Comparison of ENCODE assay signal across 7 cellular contexts in the genomic region with DNA sequence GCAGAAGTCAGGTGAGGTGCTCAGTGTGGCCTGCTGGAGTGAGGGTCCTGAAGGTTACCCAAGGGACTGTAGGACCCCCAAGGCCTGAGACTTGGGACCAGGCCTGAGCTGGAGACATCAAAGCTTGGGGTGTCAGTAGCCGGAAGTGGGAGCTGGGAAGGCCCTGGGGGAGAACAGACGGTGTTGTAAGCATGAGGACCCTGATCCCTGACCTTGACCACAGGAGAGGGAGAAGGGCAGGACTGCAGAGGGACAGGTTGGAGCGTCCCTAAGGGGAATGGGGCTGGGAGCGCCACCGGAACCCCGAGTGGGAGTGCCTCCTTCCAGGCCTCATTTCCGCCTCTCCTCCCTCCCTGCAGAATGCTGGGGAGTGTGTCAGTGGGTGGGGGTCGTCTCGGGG. TPM values are rescaled to one million over a fixed set of nuclear protein-coding genes. Genes with fewer than 3 reads are reported as not detected.
DNase-seq lines count a peak whose midpoint lies in the region; ATAC-seq and TF ChIP-seq lines count a peak whose summit lies in the region.

No MANE protein-coding gene starts in this region.

- 90% methylated on average over 7 of the region's 9 CpGs for WGBS in hepatocyte (ENCODE audit: low lambda C conversion rate, missing lambda C conversion rate)

- no peaks in the 10 kb centered on the region for H3K9me2 ChIP-seq in hepatocyte (replicated peaks; ENCODE audit: insufficient read depth)

- H3K9me3 ChIP-seq in hepatocyte (ENCODE audit: low read depth), result no peaks in the 10 kb centered on the region

- H3K4me3 ChIP-seq in HFF-Myc (replicated peaks; ENCODE audit: low read depth, low read length) (peak overlapping the region; percentile 94), hepatocyte (no peak overlapping the region)

- no peak for TF ChIP-seq CTCF in HFF-Myc (IDR thresholded peaks at IDR 0.05; ENCODE audit: low read depth, low read length, missing control alignments)
- TF ChIP-seq CTCF in activated B cell treated with CpG ODN at 0.5 μM for 24 hours (IDR thresholded peaks at IDR 0.05), result no peak
- no peak for TF ChIP-seq CTCF in hepatocyte (IDR thresholded peaks at IDR 0.05; ENCODE audit: poor library complexity)

- H3K27ac ChIP-seq in hepatocyte, result peak overlapping the region; percentile 69

- DNase-seq in HFF-Myc (ENCODE audit: extremely low read depth, low read depth), result no peak
- no peak for DNase-seq in activated B cell treated with CpG ODN at 0.5 μM for 24 hours
- DNase-seq in hepatocyte (ENCODE audit: low spot score), result no peak
- no peak for DNase-seq in cerebellar nuclear complex (lab: John Stamatoyannopoulos, UW)
- DNase-seq in middle frontal gyrus (ENCODE audit: extremely low spot score, low spot score), result no peak

- H3K36me3 ChIP-seq in hepatocyte (replicated peaks; ENCODE audit: insufficient read depth, low read depth), result no peaks in the 10 kb centered on the region

- H2AFZ ChIP-seq in hepatocyte, result no peak overlapping the region

- H3K79me2 ChIP-seq in hepatocyte, result no peaks in the 10 kb centered on the region

- CTCF ChIA-PET in activated B cell treated with CpG ODN at 0.5 μM for 24 hours (lab: Charles Lee), result interaction anchor here (0.5 to 2.0 kb wide), 3 partner anchors 18 to 153 kb away, joined by 3 to 9 read pairs (median 5); a partner anchor contains a TSS

- ATAC-seq in activated B cell treated with CpG ODN at 0.5 μM for 24 hours (ENCODE audit: low read depth) (no peak), GM18907 (IDR thresholded peaks at IDR 0.05; ENCODE audit: unreplicated experiment) (no peak)
- ATAC-seq in stimulated activated memory B cell treated with anti-CD40 and anti-IgM and Interleukin-4, amounts not matched to agents 10 μg/mL and 1 μg/mL and 100 μg/mL, for 72 hours, result no peak

- H3K4me2 ChIP-seq in hepatocyte, result peak overlapping the region; percentile 96

- POLR2A ChIA-PET in activated B cell treated with CpG ODN at 0.5 μM for 24 hours (lab: Charles Lee), result interaction anchor here (0.6 to 1.3 kb wide), 5 partner anchors 19 to 201 kb away, joined by 3 to 13 read pairs (median 5); a partner anchor contains a TSS

- H3K27ac Mint-ChIP-seq in activated B cell treated with CpG ODN at 0.5 μM for 24 hours, result peak overlapping the region; percentile 92
- H3K27ac Mint-ChIP-seq in stimulated activated memory B cell treated with anti-CD40 and anti-IgM and Interleukin-4, amounts not matched to agents 10 μg/mL and 1 μg/mL and 100 μg/mL, for 72 hours, result peak overlapping the region; percentile 82

- no peaks in the 10 kb centered on the region for H3K4me1 ChIP-seq in hepatocyte (ENCODE audit: insufficient read depth)

- H4K20me1 ChIP-seq in hepatocyte (ENCODE audit: insufficient read depth, poor library complexity, severe bottlenecking), result no peaks in the 10 kb centered on the region

- H3K36me3 Mint-ChIP-seq in activated B cell treated with CpG ODN at 0.5 μM for 24 hours (ENCODE audit: low read depth), result peaks cover 3% of the 10 kb centered on the region
- peaks cover 1% of the 10 kb centered on the region for H3K36me3 Mint-ChIP-seq in stimulated activated memory B cell treated with anti-CD40 and anti-IgM and Interleukin-4, amounts not matched to agents 10 μg/mL and 1 μg/mL and 100 μg/mL, for 72 hours

- H3K4me1 Mint-ChIP-seq in activated B cell treated with CpG ODN at 0.5 μM for 24 hours, result peaks cover 15% of the 10 kb centered on the region
- peaks cover 24% of the 10 kb centered on the region for H3K4me1 Mint-ChIP-seq in stimulated activated memory B cell treated with anti-CD40 and anti-IgM and Interleukin-4, amounts not matched to agents 10 μg/mL and 1 μg/mL and 100 μg/mL, for 72 hours

- peak overlapping the region; percentile 100 for H3K4me3 Mint-ChIP-seq in activated B cell treated with CpG ODN at 0.5 μM for 24 hours
- H3K4me3 Mint-ChIP-seq in stimulated activated memory B cell treated with anti-CD40 and anti-IgM and Interleukin-4, amounts not matched to agents 10 μg/mL and 1 μg/mL and 100 μg/mL, for 72 hours, result peak overlapping the region; percentile 91

- no peaks in the 10 kb centered on the region for H3K27me3 ChIP-seq in hepatocyte

- H3K27me3 Mint-ChIP-seq in activated B cell treated with CpG ODN at 0.5 μM for 24 hours, result no peaks in the 10 kb centered on the region
- H3K27me3 Mint-ChIP-seq in stimulated activated memory B cell treated with anti-CD40 and anti-IgM and Interleukin-4, amounts not matched to agents 10 μg/mL and 1 μg/mL and 100 μg/mL, for 72 hours, result no peaks in the 10 kb centered on the region

- no peaks in the 10 kb centered on the region for H3K9me3 Mint-ChIP-seq in activated B cell treated with CpG ODN at 0.5 μM for 24 hours
- no peaks in the 10 kb centered on the region for H3K9me3 Mint-ChIP-seq in stimulated activated memory B cell treated with anti-CD40 and anti-IgM and Interleukin-4, amounts not matched to agents 10 μg/mL and 1 μg/mL and 100 μg/mL, for 72 hours

- intact Hi-C loops in activated B cell treated with CpG ODN at 0.5 μM for 24 hours (cut with micrococcal nuclease), result no loop called here

RNA-seq across cellular contexts. Expression of a gene that starts 0.5 kb away (rescaled TPM):
- total RNA-seq in activated B cell treated with CpG ODN at 0.5 μM for 24 hours (not detected in 2 replicates), hepatocyte (0.24 TPM in 1 of 2 replicates, not detected in the other)
- not detected in 2 replicates for polyA plus RNA-seq in hepatocyte

RNA-seq across cellular contexts. Expression of a gene that starts 0.9 kb away (rescaled TPM):
- total RNA-seq in activated B cell treated with CpG ODN at 0.5 μM for 24 hours (12.7 and 13.8 TPM in 2 replicates), hepatocyte (9.8 and 13.5 TPM in 2 replicates)
- 24.5 and 25.9 TPM in 2 replicates for polyA plus RNA-seq in hepatocyte

RNA-seq across cellular contexts. Expression of a gene that starts 9.6 kb away (rescaled TPM):
- not detected in 2 replicates for total RNA-seq in activated B cell treated with CpG ODN at 0.5 μM for 24 hours
- not detected in 2 replicates for total RNA-seq in hepatocyte
- 0.15 and 0.51 TPM in 2 replicates for polyA plus RNA-seq in hepatocyte

RNA-seq across cellular contexts. Expression of a gene that starts 18.7 kb away (rescaled TPM):
- 13.8 and 15.1 TPM in 2 replicates for total RNA-seq in activated B cell treated with CpG ODN at 0.5 μM for 24 hours
- 16.8 and 17.1 TPM in 2 replicates for total RNA-seq in hepatocyte
- polyA plus RNA-seq in hepatocyte, result 21.3 and 28.8 TPM in 2 replicates
